ENCODE assay signal across 8 cellular contexts in genomic region chr14:104393898-104394605, GRCh38.
DNase-seq lines count a peak whose midpoint lies in the region; ATAC-seq and TF ChIP-seq lines count a peak whose summit lies in the region.

No MANE protein-coding gene starts in this region.

- no peaks in the 10 kb centered on the region for H3K27me3 Mint-ChIP-seq in stimulated activated memory B cell treated with anti-CD40 and anti-IgM and Interleukin-4, amounts not matched to agents 10 μg/mL and 1 μg/mL and 100 μg/mL, for 72 hours
- no peaks in the 10 kb centered on the region for H3K27me3 Mint-ChIP-seq in WTC11 (ENCODE audit: low read depth)

- H3K27ac ChIP-seq in hepatocyte (no peak overlapping the region), caudate nucleus (ENCODE audit: low read depth, low read length) (no peak overlapping the region)

- peak; percentile 73 for DNase-seq in activated CD8-positive, alpha-beta memory T cell treated with anti-CD3 and anti-CD28 coated beads, Interleukin-2, amount 50 U/mL, for 48 hours
- DNase-seq in hepatocyte (ENCODE audit: low spot score) (peak; percentile 71), caudate nucleus (lab: John Stamatoyannopoulos, UW) (no peak), WTC11 (ENCODE audit: low spot score) (no peak), NCI-H2081 (lab: John Stamatoyannopoulos, UW) (no peak)

- H3K79me2 ChIP-seq in Loucy (ENCODE audit: insufficient read depth, low read length) (no peaks in the 10 kb centered on the region), hepatocyte (no peaks in the 10 kb centered on the region)

- peak overlapping the region; percentile 40 for H3K27ac Mint-ChIP-seq in stimulated activated memory B cell treated with anti-CD40 and anti-IgM and Interleukin-4, amounts not matched to agents 10 μg/mL and 1 μg/mL and 100 μg/mL, for 72 hours
- H3K27ac Mint-ChIP-seq in WTC11: no peak overlapping the region

- peak overlapping the region; percentile 81 for H3K9ac ChIP-seq in Loucy (ENCODE audit: low read depth, low read length, poor library complexity, severe bottlenecking)

- no peaks in the 10 kb centered on the region for H3K9me3 ChIP-seq in Loucy (ENCODE audit: insufficient read depth, low read depth, low read length)
- H3K9me3 ChIP-seq in hepatocyte (ENCODE audit: low read depth): no peaks in the 10 kb centered on the region

- no peak for TF ChIP-seq CTCF in Loucy (conservative IDR thresholded peaks at IDR 0.05; ENCODE audit: low read length)
- no peak for TF ChIP-seq CTCF in hepatocyte (IDR thresholded peaks at IDR 0.05; ENCODE audit: poor library complexity)
- no peak for TF ChIP-seq CTCF in WTC11 (IDR thresholded peaks at IDR 0.05)

- H3K4me1 ChIP-seq in Loucy (ENCODE audit: insufficient read depth, low read length, poor library complexity, severe bottlenecking) (peaks cover 65% of the 10 kb centered on the region), hepatocyte (ENCODE audit: insufficient read depth) (peaks cover 7% of the 10 kb centered on the region)

- peak; percentile 79 for ATAC-seq in stimulated activated memory B cell treated with anti-CD40 and anti-IgM and Interleukin-4, amounts not matched to agents 10 μg/mL and 1 μg/mL and 100 μg/mL, for 72 hours
- ATAC-seq in WTC11: no peak
- ATAC-seq in HG03045 (IDR thresholded peaks at IDR 0.05; ENCODE audit: unreplicated experiment): no peak

- CTCF ChIA-PET in WTC11 (lab: Charles Lee): no interaction called here

- H3F3A ChIP-seq in Loucy (ENCODE audit: low read depth): no peaks in the 10 kb centered on the region

- H3K36me3 ChIP-seq in Loucy (ENCODE audit: insufficient read depth, low read length) (no peaks in the 10 kb centered on the region), hepatocyte (replicated peaks; ENCODE audit: insufficient read depth, low read depth) (no peaks in the 10 kb centered on the region)

- H2AFZ ChIP-seq in Loucy (ENCODE audit: low read length) (no peak overlapping the region), hepatocyte (no peak overlapping the region)

- H3K4me2 ChIP-seq in Loucy (ENCODE audit: low read depth, low read length, poor library complexity, severe bottlenecking): peak overlapping the region; percentile 75
- no peak overlapping the region for H3K4me2 ChIP-seq in hepatocyte

- H3K4me3 ChIP-seq in Loucy (ENCODE audit: low read length, poor library complexity, severe bottlenecking) (peak overlapping the region; percentile 49), hepatocyte (no peak overlapping the region)

- peaks cover 10% of the 10 kb centered on the region for H3K9me3 Mint-ChIP-seq in stimulated activated memory B cell treated with anti-CD40 and anti-IgM and Interleukin-4, amounts not matched to agents 10 μg/mL and 1 μg/mL and 100 μg/mL, for 72 hours
- peaks cover 25% of the 10 kb centered on the region for H3K9me3 Mint-ChIP-seq in WTC11

- H4K20me1 ChIP-seq in Loucy (ENCODE audit: insufficient read depth, low read length, poor library complexity, severe bottlenecking) (no peaks in the 10 kb centered on the region), hepatocyte (ENCODE audit: insufficient read depth, poor library complexity, severe bottlenecking) (no peaks in the 10 kb centered on the region)

- peaks cover 62% of the 10 kb centered on the region for H3K4me1 Mint-ChIP-seq in stimulated activated memory B cell treated with anti-CD40 and anti-IgM and Interleukin-4, amounts not matched to agents 10 μg/mL and 1 μg/mL and 100 μg/mL, for 72 hours
- H3K4me1 Mint-ChIP-seq in WTC11: peaks cover 8% of the 10 kb centered on the region; the same call in 1 of the 2 replicates

- H3K27me3 ChIP-seq in Loucy (ENCODE audit: insufficient read depth, low read length, poor library complexity, severe bottlenecking): no peaks in the 10 kb centered on the region
- no peaks in the 10 kb centered on the region for H3K27me3 ChIP-seq in hepatocyte

- H3K9me2 ChIP-seq in Loucy (replicated peaks; ENCODE audit: low read depth, low read length): no peaks in the 10 kb centered on the region
- H3K9me2 ChIP-seq in hepatocyte (replicated peaks; ENCODE audit: insufficient read depth): no peaks in the 10 kb centered on the region

- peaks cover 12% of the 10 kb centered on the region for H3K36me3 Mint-ChIP-seq in stimulated activated memory B cell treated with anti-CD40 and anti-IgM and Interleukin-4, amounts not matched to agents 10 μg/mL and 1 μg/mL and 100 μg/mL, for 72 hours
- peaks cover 20% of the 10 kb centered on the region for H3K36me3 Mint-ChIP-seq in WTC11

- H3K4me3 Mint-ChIP-seq in stimulated activated memory B cell treated with anti-CD40 and anti-IgM and Interleukin-4, amounts not matched to agents 10 μg/mL and 1 μg/mL and 100 μg/mL, for 72 hours: peak overlapping the region; percentile 55
- no peak overlapping the region for H3K4me3 Mint-ChIP-seq in WTC11

- 76% methylated on average over 11 of the region's 15 CpGs for WGBS in hepatocyte (ENCODE audit: low lambda C conversion rate, missing lambda C conversion rate)

- POLR2A ChIA-PET in WTC11 (lab: Charles Lee): interaction anchor here (0.7 kb wide), 1 partner anchor 282 kb away, joined by 3 read pairs; no protein-coding TSS in a partner anchor

TF ChIP-seq in WTC11, 78 proteins besides CTCF, POLR2A, EP300 and RAD21:
- TF ChIP-seq, protein P1, sequence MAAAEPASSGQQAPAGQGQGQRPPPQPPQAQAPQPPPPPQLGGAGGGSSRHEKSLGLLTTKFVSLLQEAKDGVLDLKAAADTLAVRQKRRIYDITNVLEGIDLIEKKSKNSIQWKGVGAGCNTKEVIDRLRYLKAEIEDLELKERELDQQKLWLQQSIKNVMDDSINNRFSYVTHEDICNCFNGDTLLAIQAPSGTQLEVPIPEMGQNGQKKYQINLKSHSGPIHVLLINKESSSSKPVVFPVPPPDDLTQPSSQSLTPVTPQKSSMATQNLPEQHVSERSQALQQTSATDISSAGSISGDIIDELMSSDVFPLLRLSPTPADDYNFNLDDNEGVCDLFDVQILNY (CRISPR knock-in tag; IDR thresholded peaks at IDR 0.05): no peak

Comparison
In these comparisons a context has a peak if more than half of its experiments do, and no peak if none do; other contexts are left out.
1. DNase-seq: peak in activated CD8-positive, alpha-beta memory T cell treated with anti-CD3 and anti-CD28 coated beads, Interleukin-2, amount 50 U/mL, for 48 hours (single experiment) and hepatocyte (single experiment); none in caudate nucleus (0 of 61), WTC11 (single experiment) and NCI-H2081 (0 of 2).